In genomic region chr10:49280001-49280408, GRCh38 we compare ENCODE assay signal across 14 cellular contexts. TPM values are rescaled to one million over a fixed set of nuclear protein-coding genes. Genes with fewer than 3 reads are reported as not detected.
A peak's percentile ranks its signal among the peaks of the same experiment; 100 is the strongest.
DNase-seq lines count a peak whose midpoint lies in the region; ATAC-seq, FAIRE-seq and TF ChIP-seq lines count a peak whose summit lies in the region.
"Had no signal": no experiment of that assay in that cellular context is flagged by ENCODE, and none has a peak within 500 bp of the region (broad histone marks: within the 10 kb centered on the region; RNA-seq: fewer than 3 reads in every experiment).

No MANE protein-coding gene starts in this region.

- no peaks in the 10 kb centered on the region for H3K27me3 ChIP-seq in bronchial epithelial cell (ENCODE audit: control insufficient read depth, insufficient read depth, low read length)
- no peaks in the 10 kb centered on the region for H3K27me3 ChIP-seq in sigmoid colon
- no peaks in the 10 kb centered on the region for H3K27me3 ChIP-seq in effector memory CD4-positive, alpha-beta T cell (replicated peaks; ENCODE audit: control insufficient read depth, insufficient read depth, low read length, poor library complexity, severe bottlenecking)

- WGBS in sigmoid colon, 2 donors = 65 to 82% methylated on average over 3 of the region's 3 CpGs

- TF ChIP-seq CTCF in NB4 (IDR thresholded peaks at IDR 0.05; ENCODE audit: low read depth, low read length) (no peak), bronchial epithelial cell (IDR thresholded peaks at IDR 0.05; ENCODE audit: insufficient read depth, low read length, severe bottlenecking) (no peak), sigmoid colon (IDR thresholded peaks at IDR 0.05) (no peak)

- FAIRE-seq in bronchial epithelial cell (lab: Jason Lieb, UNC) = no peak
- FAIRE-seq: G401.6 had no signal

- intact Hi-C loops in sigmoid colon (cut with DNase I) = no loop called here

- no peak for TF ChIP-seq EP300 in sigmoid colon (IDR thresholded peaks at IDR 0.05)

- H3K4me3 ChIP-seq in NB4 (ENCODE audit: low read depth, low read length) = no peak overlapping the region
- no peak overlapping the region for H3K4me3 ChIP-seq in bronchial epithelial cell (ENCODE audit: low read depth, low read length)
- no peak overlapping the region for H3K4me3 ChIP-seq in sigmoid colon
- no peak overlapping the region for H3K4me3 ChIP-seq in effector memory CD4-positive, alpha-beta T cell (ENCODE audit: insufficient read depth, low read depth, low read length, poor library complexity, severe bottlenecking)

- ATAC-seq in HG03354 (IDR thresholded peaks at IDR 0.05; ENCODE audit: poor library complexity, severe bottlenecking, unreplicated experiment) = no peak
- no peak for ATAC-seq in GM21381 (IDR thresholded peaks at IDR 0.05; ENCODE audit: unreplicated experiment)

- TF ChIP-seq POLR2A in NB4 (IDR thresholded peaks at IDR 0.05; ENCODE audit: extremely low read depth, insufficient read length) (no peak), sigmoid colon (IDR thresholded peaks at IDR 0.05) (no peak)

- H3K36me3 ChIP-seq in bronchial epithelial cell (ENCODE audit: control insufficient read depth, insufficient read depth, low read length) (no peaks in the 10 kb centered on the region), sigmoid colon (no peaks in the 10 kb centered on the region)
- H3K36me3 ChIP-seq in effector memory CD4-positive, alpha-beta T cell (ENCODE audit: control insufficient read depth, insufficient read depth, low read length) = no peaks in the 10 kb centered on the region

- H3K9me3 ChIP-seq in sigmoid colon = no peaks in the 10 kb centered on the region
- H3K9me3 ChIP-seq in effector memory CD4-positive, alpha-beta T cell (ENCODE audit: control insufficient read depth, low read length) = no peaks in the 10 kb centered on the region

- DNase-seq in NK-92 treated with Interleukin-12 subunit alpha and Interleukin-12 subunit beta, amount 100 ng/mL, for 24 hours (lab: John Stamatoyannopoulos, UW) = peak; percentile 54
- no peak for DNase-seq in NK-92 (lab: John Stamatoyannopoulos, UW; ENCODE audit: unreplicated experiment)
- peak; percentile 76 for DNase-seq in NB4 (ENCODE audit: low read depth)
- peak; percentile 26 for DNase-seq in bronchial epithelial cell (ENCODE audit: low read depth)
- peak; percentile 59 for DNase-seq in sigmoid colon
- DNase-seq in effector memory CD4-positive, alpha-beta T cell = no peak
- DNase-seq: anterior cingulate cortex, NCI-H1694 treated with DMSO at 0.1 percent for 48 hours had no signal

- H3K4me1 ChIP-seq in sigmoid colon = no peaks in the 10 kb centered on the region
- no peaks in the 10 kb centered on the region for H3K4me1 ChIP-seq in effector memory CD4-positive, alpha-beta T cell (ENCODE audit: control insufficient read depth, insufficient read depth, low read length, poor library complexity, severe bottlenecking)

- H3K27ac ChIP-seq in sigmoid colon = no peak overlapping the region
- no peak overlapping the region for H3K27ac ChIP-seq in effector memory CD4-positive, alpha-beta T cell (ENCODE audit: insufficient read depth, low read length, poor library complexity, severe bottlenecking)
- H3K27ac ChIP-seq: 22Rv1 had no signal

RNA-seq across cellular contexts. Expression of gene C10orf71, which starts 19.0 kb away (rescaled TPM):
- total RNA-seq in bronchial epithelial cell = not detected in 2 replicates
- not detected for total RNA-seq in sigmoid colon
- not detected for polyA plus RNA-seq in sigmoid colon
- total RNA-seq: lower leg skin, progenitor cell of endocrine pancreas had no signal

Comparison
In these comparisons a context has a peak if more than half of its experiments do, and no peak if none do; other contexts are left out.
1. DNase-seq: peak in NK-92 treated with Interleukin-12 subunit alpha and Interleukin-12 subunit beta, amount 100 ng/mL, for 24 hours (single experiment), NB4 (single experiment), bronchial epithelial cell (single experiment) and sigmoid colon (single experiment); none in NK-92 (single experiment) and effector memory CD4-positive, alpha-beta T cell (0 of 3).